ENCODE assay signal across 10 cellular contexts in the genomic region with DNA sequence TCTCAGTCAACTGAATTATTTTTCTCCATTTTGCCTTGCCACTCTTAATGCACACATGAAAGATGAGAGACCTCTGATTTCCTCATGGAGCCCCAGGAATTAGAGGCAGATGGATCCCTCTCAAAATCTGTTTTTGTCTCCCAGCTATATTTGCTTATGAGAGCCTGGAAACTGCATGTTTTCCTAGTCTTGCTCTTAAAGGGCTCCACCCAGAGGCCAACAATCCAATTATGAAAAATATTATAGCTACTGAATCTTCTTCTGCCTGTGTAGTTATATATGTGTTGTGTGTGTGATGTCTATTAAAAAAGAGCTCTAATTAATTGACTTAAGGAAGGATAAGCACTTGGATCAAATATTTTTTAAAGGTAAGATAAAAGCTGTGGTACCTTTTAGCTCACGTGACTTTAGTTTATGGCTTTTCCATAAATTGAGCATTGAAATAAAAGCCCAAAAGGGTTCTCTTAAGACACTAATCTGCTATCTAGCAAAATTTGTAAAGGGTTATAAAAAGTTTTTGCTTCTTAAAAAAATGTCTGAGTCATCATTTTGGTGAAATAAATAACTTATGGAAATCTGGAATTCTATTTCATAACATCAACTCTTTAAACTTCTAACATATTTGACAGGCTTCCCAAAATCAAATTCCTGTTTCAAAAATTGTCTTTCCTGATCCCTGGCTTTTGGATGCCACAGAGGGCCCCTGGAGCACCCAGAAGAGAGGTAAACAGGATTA. TPM values are rescaled to one million over a fixed set of nuclear protein-coding genes. Genes with fewer than 3 reads are reported as not detected.
DNase-seq lines count a peak whose midpoint lies in the region; ATAC-seq lines count a peak whose summit lies in the region.
"Had no signal": no experiment of that assay in that cellular context is flagged by ENCODE, and none has a peak within 500 bp of the region (broad histone marks: within the 10 kb centered on the region; RNA-seq: fewer than 3 reads in every experiment).

No MANE protein-coding gene starts in this region.

- H3K4me1 ChIP-seq in naive thymus-derived CD4-positive, alpha-beta T cell (ENCODE audit: control insufficient read depth in 2 of 2, insufficient read depth in 2 of 2, low read length in 2 of 2) = no peaks in the 10 kb centered on the region
- H3K4me1 ChIP-seq in effector memory CD4-positive, alpha-beta T cell (ENCODE audit: control insufficient read depth, insufficient read depth, low read length, poor library complexity, severe bottlenecking) = no peaks in the 10 kb centered on the region
- H3K4me1 ChIP-seq: esophagus squamous epithelium, thyroid gland had no signal

- H3K27me3 ChIP-seq in naive thymus-derived CD4-positive, alpha-beta T cell (ENCODE audit: control insufficient read depth in 2 of 2, insufficient read depth in 2 of 2, low read length in 2 of 2) = no peaks in the 10 kb centered on the region
- no peaks in the 10 kb centered on the region for H3K27me3 ChIP-seq in effector memory CD4-positive, alpha-beta T cell (replicated peaks; ENCODE audit: control insufficient read depth, insufficient read depth, low read length, poor library complexity, severe bottlenecking)
- H3K27me3 ChIP-seq: thyroid gland had no signal

- DNase-seq in NCI-H2107 treated with DMSO at 0.1 percent for 48 hours (lab: John Stamatoyannopoulos, UW; ENCODE audit: unreplicated experiment) (peak; percentile 82), NCI-H2107 (lab: John Stamatoyannopoulos, UW) (no peak), NCI-H1436 (lab: John Stamatoyannopoulos, UW) (peak; percentile 62), SW480 (ENCODE audit: low spot score) (peak; percentile 67), medulla oblongata (ENCODE audit: extremely low spot score) (no peak), cerebellar nuclear complex (lab: John Stamatoyannopoulos, UW) (no peak)
- DNase-seq in naive thymus-derived CD4-positive, alpha-beta T cell = peak in 6 of 9 donors; percentile 16 to 61 (median 46)
- no peak for DNase-seq in effector memory CD4-positive, alpha-beta T cell
- DNase-seq: esophagus squamous epithelium, thyroid gland had no signal

- no peak overlapping the region for H3K4me3 ChIP-seq in naive thymus-derived CD4-positive, alpha-beta T cell (ENCODE audit: low read length)
- H3K4me3 ChIP-seq in effector memory CD4-positive, alpha-beta T cell (ENCODE audit: insufficient read depth, low read depth, low read length, poor library complexity, severe bottlenecking) = no peak overlapping the region
- H3K4me3 ChIP-seq: esophagus squamous epithelium, thyroid gland had no signal

- H3K36me3 ChIP-seq in naive thymus-derived CD4-positive, alpha-beta T cell (ENCODE audit: control insufficient read depth in 2 of 3, insufficient read depth in 3 of 3, low read length in 3 of 3) = no peaks in the 10 kb centered on the region
- no peaks in the 10 kb centered on the region for H3K36me3 ChIP-seq in effector memory CD4-positive, alpha-beta T cell (ENCODE audit: control insufficient read depth, insufficient read depth, low read length)
- H3K36me3 ChIP-seq: esophagus squamous epithelium, thyroid gland had no signal

- POLR2A ChIA-PET in naive thymus-derived CD4-positive, alpha-beta T cell (lab: Charles Lee) = interaction anchor here (0.9 to 1.3 kb wide), 4 partner anchors 59 to 232 kb away, joined by 3 to 10 read pairs (median 5); a partner anchor contains a TSS

- H3K27ac Mint-ChIP-seq in naive thymus-derived CD4-positive, alpha-beta T cell = peak overlapping the region in 7 of 9 donors; percentile 29 to 80 (median 75)

- peaks cover 2 to 11% (median 6%) of the 10 kb centered on the region in 7 donors for H3K4me1 Mint-ChIP-seq in naive thymus-derived CD4-positive, alpha-beta T cell

- H3K9me3 ChIP-seq in naive thymus-derived CD4-positive, alpha-beta T cell (ENCODE audit: control insufficient read depth in 2 of 3, low read length in 3 of 3) = no peaks in the 10 kb centered on the region
- no peaks in the 10 kb centered on the region for H3K9me3 ChIP-seq in effector memory CD4-positive, alpha-beta T cell (ENCODE audit: control insufficient read depth, low read length)
- H3K9me3 ChIP-seq: thyroid gland had no signal

- no peak overlapping the region for H3K27ac ChIP-seq in naive thymus-derived CD4-positive, alpha-beta T cell (ENCODE audit: low read depth, low read length)
- no peak overlapping the region for H3K27ac ChIP-seq in effector memory CD4-positive, alpha-beta T cell (ENCODE audit: insufficient read depth, low read length, poor library complexity, severe bottlenecking)
- H3K27ac ChIP-seq: esophagus squamous epithelium, thyroid gland had no signal

- H3K9me3 Mint-ChIP-seq in naive thymus-derived CD4-positive, alpha-beta T cell = peaks cover 0 to 22% (median 0%) of the 10 kb centered on the region in 11 donors

- intact Hi-C loops in naive thymus-derived CD4-positive, alpha-beta T cell (cut with micrococcal nuclease) = loop anchor here (1.0 kb wide), 4 partner anchors 51 to 232 kb away; no protein-coding TSS in a partner anchor

- no peak overlapping the region for H3K4me3 Mint-ChIP-seq in naive thymus-derived CD4-positive, alpha-beta T cell

- CTCF ChIA-PET in naive thymus-derived CD4-positive, alpha-beta T cell (lab: Charles Lee) = interaction anchor here (0.6 to 6.1 kb wide), 15 partner anchors 19 to 355 kb away, joined by 3 to 111 read pairs (median 3); no protein-coding TSS in a partner anchor

- no peaks in the 10 kb centered on the region for H3K36me3 Mint-ChIP-seq in naive thymus-derived CD4-positive, alpha-beta T cell

- no peak for ATAC-seq in naive thymus-derived CD4-positive, alpha-beta T cell

- H3K27me3 Mint-ChIP-seq in naive thymus-derived CD4-positive, alpha-beta T cell = peaks cover 0 to 33% (median 0%) of the 10 kb centered on the region in 5 donors

RNA-seq across cellular contexts. Expression of a gene that starts 31.2 kb away (rescaled TPM):
- total RNA-seq in naive thymus-derived CD4-positive, alpha-beta T cell = not detected
- under 1 TPM in 1 of 2 donors, not detected in 1; 0.07 TPM for polyA plus RNA-seq in naive thymus-derived CD4-positive, alpha-beta T cell
- total RNA-seq: esophagus squamous epithelium had no signal

RNA-seq across cellular contexts. Expression of a gene that starts 45.6 kb away (rescaled TPM):
- total RNA-seq in naive thymus-derived CD4-positive, alpha-beta T cell = not detected
- polyA plus RNA-seq in naive thymus-derived CD4-positive, alpha-beta T cell = not detected
- total RNA-seq: esophagus squamous epithelium, thyroid gland had no signal

RNA-seq across cellular contexts. Expression of a gene that starts 59.0 kb away (rescaled TPM):
- 100 to 1,000 TPM; 108 to 150 (median 129) TPM for total RNA-seq in naive thymus-derived CD4-positive, alpha-beta T cell
- 10 to 100 TPM; 50.7 to 65.8 TPM for polyA plus RNA-seq in naive thymus-derived CD4-positive, alpha-beta T cell

Comparison
In these comparisons a context has a peak if more than half of its experiments do, and no peak if none do; other contexts are left out.
1. DNase-seq: peak in NCI-H2107 treated with DMSO at 0.1 percent for 48 hours (single experiment), NCI-H1436 (single experiment), SW480 (single experiment) and naive thymus-derived CD4-positive, alpha-beta T cell (6 of 9); none in NCI-H2107 (single experiment), medulla oblongata (single experiment), effector memory CD4-positive, alpha-beta T cell (0 of 3) and cerebellar nuclear complex (0 of 2).